Comparison of ENCODE assay signal across 1 cellular context in genomic region chr1:39088658-39089057, GRCh38.
TF ChIP-seq lines count a peak whose summit lies in the region.

No MANE protein-coding gene starts in this region.

TF ChIP-seq in GM12878, 131 proteins besides CTCF, POLR2A, EP300 and RAD21:
- TF ChIP-seq NFXL1 (IDR thresholded peaks at IDR 0.05; ENCODE audit: borderline replicate concordance) = no peak
- no peak for TF ChIP-seq IKZF1 (conservative IDR thresholded peaks at IDR 0.05)
- no peak for TF ChIP-seq RELA (IDR thresholded peaks at IDR 0.05; ENCODE audit: borderline replicate concordance, partially characterized antibody)
- TF ChIP-seq ATF7 (IDR thresholded peaks at IDR 0.05; ENCODE audit: low read depth) = no peak
- TF ChIP-seq PBX3 (IDR thresholded peaks at IDR 0.05; ENCODE audit: insufficient replicate concordance, low read depth, low read length) = no peak
- no peak for TF ChIP-seq RAD51 (IDR thresholded peaks at IDR 0.05)
- TF ChIP-seq PAX8 (IDR thresholded peaks at IDR 0.05) = no peak
- TF ChIP-seq ZNF384 (IDR thresholded peaks at IDR 0.05; ENCODE audit: borderline replicate concordance, low read depth, low read length) = no peak
- TF ChIP-seq POU2F2 (IDR thresholded peaks at IDR 0.05; ENCODE audit: borderline replicate concordance, low read depth, low read length) = no peak
- TF ChIP-seq RCOR1 (conservative IDR thresholded peaks at IDR 0.05; ENCODE audit: low read depth, low read length) = no peak
